In the genomic region with DNA sequence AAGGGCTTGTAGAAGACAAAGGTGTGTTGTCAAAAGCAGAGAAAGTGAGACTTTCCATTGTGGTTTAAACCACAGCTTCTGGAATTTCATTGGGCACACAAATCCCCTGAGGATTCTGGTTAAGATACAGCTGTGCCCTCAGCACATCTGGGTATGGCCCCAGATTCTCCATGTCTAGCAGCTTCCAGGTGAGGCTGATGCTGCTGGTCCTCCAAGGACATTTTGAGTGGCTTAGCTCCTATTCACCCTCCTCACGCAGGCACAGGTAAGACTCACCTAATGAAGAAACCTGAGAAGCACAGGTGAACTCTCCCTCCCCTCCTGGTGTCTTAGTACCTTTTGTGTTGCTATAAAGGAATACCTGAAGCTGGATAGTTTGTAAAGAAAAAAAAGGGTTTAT, we compare ENCODE assay signal across 23 cellular contexts.
"Had no signal": no experiment of that assay in that cellular context is flagged by ENCODE, and none has a peak within 500 bp of the region (broad histone marks: within the 10 kb centered on the region; RNA-seq: fewer than 3 reads in every experiment).

No MANE protein-coding gene starts in this region.

- H3K36me3 Mint-ChIP-seq: activated naive CD4-positive, alpha-beta T cell treated with anti-CD3 and anti-CD28 coated beads, Interleukin-2, amount 50 U/mL, for 72 hours; naive thymus-derived CD4-positive, alpha-beta T cell had no signal

- ATAC-seq: activated naive CD4-positive, alpha-beta T cell treated with anti-CD3 and anti-CD28 coated beads, Interleukin-2, amount 50 U/mL, for 72 hours; heart right ventricle; left ventricle myocardium superior; mucosa of descending colon; naive thymus-derived CD4-positive, alpha-beta T cell; pancreas; right lobe of liver had no signal

- H3K9me3 ChIP-seq: adrenal gland, breast epithelium, esophagus squamous epithelium, heart right ventricle, mucosa of descending colon, neutrophil, pancreas, right lobe of liver, thyroid gland, uterus had no signal

- H3K4me1 ChIP-seq: adrenal gland, breast epithelium, esophagus squamous epithelium, heart right ventricle, pancreas, right lobe of liver, thyroid gland, uterus had no signal

- DNase-seq: activated B cell treated with CpG ODN at 0.5 μM for 24 hours; activated CD4-positive, alpha-beta T cell treated with anti-CD3 and anti-CD28 coated beads, Interleukin-2, amount 10 ng/mL, durations not matched to agents 24 days and 14 days; activated gamma-delta T cell treated with Interleukin-2 at 50 U/mL for 16 hours; adrenal gland; effector CD4-positive, alpha-beta T cell; esophagus squamous epithelium; heart right ventricle; left ventricle myocardium superior; mucosa of descending colon; naive thymus-derived CD4-positive, alpha-beta T cell; pancreas; right lobe of liver; stimulated activated CD4-positive, alpha-beta T cell treated with anti-CD3 and anti-CD28 coated beads, Interleukin-4, amount 100 ng/mL, for 4 hours; stimulated activated naive CD4-positive, alpha-beta T cell; T-helper 1 cell; T-helper 9 cell; thyroid gland; uterus had no signal

- H3K9me3 Mint-ChIP-seq: activated CD4-positive, alpha-beta T cell treated with anti-CD3 and anti-CD28 coated beads, Interleukin-2, amount 10 ng/mL, durations not matched to agents 24 days and 14 days; activated naive CD4-positive, alpha-beta T cell treated with anti-CD3 and anti-CD28 coated beads, Interleukin-2, amount 50 U/mL, for 72 hours; activated T-helper 1 cell treated with anti-CD3 and anti-CD28 coated beads, Interleukin-12 subunit alpha, Interleukin-12 subunit beta, Interleukin-2, Interleukin-4 antibody, amounts not matched to agents 30 ng/mL and 10 ng/mL and 1 ng/mL, durations not matched to agents 14 hours and 24 hours and 36 hours; naive thymus-derived CD4-positive, alpha-beta T cell had no signal

- H3K4me3 ChIP-seq: adrenal gland, breast epithelium, esophagus squamous epithelium, heart right ventricle, mucosa of descending colon, pancreas, right lobe of liver, smooth muscle cell, thyroid gland, uterus had no signal

- H3K27me3 ChIP-seq: adrenal gland, neutrophil, pancreas, right lobe of liver, thyroid gland, uterus had no signal

- H3K36me3 ChIP-seq: adrenal gland, breast epithelium, esophagus squamous epithelium, heart right ventricle, neutrophil, pancreas, right lobe of liver, thyroid gland, uterus had no signal

- H3K4me3 Mint-ChIP-seq: activated B cell treated with CpG ODN at 0.5 μM for 24 hours; activated CD4-positive, alpha-beta T cell treated with anti-CD3 and anti-CD28 coated beads, Interleukin-2, amount 10 ng/mL, durations not matched to agents 24 days and 14 days; activated T-helper 1 cell treated with anti-CD3 and anti-CD28 coated beads, Interleukin-12 subunit alpha, Interleukin-12 subunit beta, Interleukin-2, Interleukin-4 antibody, amounts not matched to agents 30 ng/mL and 10 ng/mL and 1 ng/mL, durations not matched to agents 14 hours and 24 hours and 36 hours; naive thymus-derived CD4-positive, alpha-beta T cell had no signal

- H3K4me2 ChIP-seq: smooth muscle cell had no signal

- H3K27ac Mint-ChIP-seq: activated CD4-positive, alpha-beta T cell treated with anti-CD3 and anti-CD28 coated beads, Interleukin-2, amount 10 ng/mL, durations not matched to agents 24 days and 14 days; activated naive CD4-positive, alpha-beta T cell treated with anti-CD3 and anti-CD28 coated beads, Interleukin-2, amount 50 U/mL, for 72 hours; activated T-helper 1 cell treated with anti-CD3 and anti-CD28 coated beads, Interleukin-12 subunit alpha, Interleukin-12 subunit beta, Interleukin-2, Interleukin-4 antibody, amounts not matched to agents 30 ng/mL and 10 ng/mL and 1 ng/mL, durations not matched to agents 14 hours and 24 hours and 36 hours had no signal

- H3K27ac ChIP-seq: adrenal gland, breast epithelium, esophagus squamous epithelium, heart right ventricle, neutrophil, pancreas, right lobe of liver, thyroid gland, uterus had no signal
